10 cellular contexts compared by ENCODE assay signal in the genomic region with DNA sequence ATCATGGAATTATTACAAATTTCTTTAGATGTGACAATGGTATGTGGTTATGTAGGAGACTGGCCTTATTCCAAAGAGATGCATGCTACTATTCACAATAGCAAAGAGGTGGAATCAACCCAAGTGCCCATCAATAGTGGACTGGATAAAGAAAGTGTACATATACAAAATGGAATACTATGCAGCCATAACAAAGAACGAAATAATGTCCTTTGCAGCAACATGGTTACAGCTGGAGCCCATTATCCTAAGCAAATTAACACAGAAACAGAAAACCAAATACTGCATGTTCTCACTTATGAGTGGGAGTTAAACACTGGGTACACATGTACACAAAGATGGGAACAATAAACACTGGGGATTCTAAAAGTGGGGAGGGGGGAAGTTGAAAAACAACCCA.
"Had no signal": no experiment of that assay in that cellular context is flagged by ENCODE, and none has a peak within 500 bp of the region (broad histone marks: within the 10 kb centered on the region; RNA-seq: fewer than 3 reads in every experiment).

No MANE protein-coding gene starts in this region.

- H3K4me1 ChIP-seq: HAP-1 had no signal

- H3K9me3 Mint-ChIP-seq: GM23338 had no signal

- DNase-seq: IMR-90, Karpas-422, KBM-7 had no signal

- FAIRE-seq: H1, H54, HTR-8/SVneo had no signal

- H3K27ac Mint-ChIP-seq: GM23338 had no signal

- H3K9me3 ChIP-seq: HAP-1 had no signal

- H3K27ac ChIP-seq: KMS-11 had no signal

- ATAC-seq: GM23338, HCT116 had no signal

- H3K9ac ChIP-seq: KMS-11 had no signal

- H2AFZ ChIP-seq: GM23338 had no signal

- H3K4me3 ChIP-seq: GM23338, HAP-1 had no signal

- H3K4me2 ChIP-seq: GM23338, KMS-11 had no signal

- H3K4me3 Mint-ChIP-seq: GM23338 had no signal
